Comparison of ENCODE assay signal across 13 cellular contexts in genomic region chr2:237073552-237073951, GRCh38. TPM values are rescaled to one million over a fixed set of nuclear protein-coding genes. Genes with fewer than 3 reads are reported as not detected.
DNase-seq lines count a peak whose midpoint lies in the region; ATAC-seq and TF ChIP-seq lines count a peak whose summit lies in the region.
"Had no signal": no experiment of that assay in that cellular context is flagged by ENCODE, and none has a peak within 500 bp of the region (broad histone marks: within the 10 kb centered on the region; RNA-seq: fewer than 3 reads in every experiment).

No MANE protein-coding gene starts in this region.

- H3K4me3 ChIP-seq in ascending aorta, result no peak overlapping the region
- H3K4me3 ChIP-seq: prostate gland had no signal

- peak; percentile 70 for DNase-seq in ELR (ENCODE audit: low read depth)
- DNase-seq in ascending aorta (ENCODE audit: low spot score in 2 of 2), result no peak
- DNase-seq in foreskin keratinocyte, result peak in 1 of 2 donors; percentile 80
- no peak for DNase-seq in omental fat pad (ENCODE audit: low spot score)
- DNase-seq in Ammon's horn (ENCODE audit: low spot score), result no peak
- DNase-seq in NK-92 (lab: John Stamatoyannopoulos, UW; ENCODE audit: unreplicated experiment), result no peak
- DNase-seq: activated naive CD4-positive, alpha-beta T cell treated with anti-CD3 and anti-CD28 coated beads, Interleukin-2, amount 50 U/mL, for 16 hours; CD4-positive, alpha-beta T cell; NCI-H345; T1000 had no signal

- H3K27me3 ChIP-seq in ascending aorta (no peaks in the 10 kb centered on the region), foreskin keratinocyte (no peaks in the 10 kb centered on the region)

- H3K36me3 ChIP-seq in ascending aorta, result no peaks in the 10 kb centered on the region
- H3K36me3 ChIP-seq: prostate gland had no signal

- H3K4me1 ChIP-seq in ascending aorta, result peaks cover 0 to 13% of the 10 kb centered on the region in 2 donors
- H3K4me1 ChIP-seq in foreskin keratinocyte, result no peaks in the 10 kb centered on the region
- H3K4me1 ChIP-seq: prostate gland had no signal

- intact Hi-C loops in ascending aorta (cut with DNase I), result loop anchor here (10.0 kb wide), 1 partner anchor 1299 kb away; no protein-coding TSS in a partner anchor

- ATAC-seq in foreskin keratinocyte (peak; percentile 44), omental fat pad (ENCODE audit: low FRiP score) (peak; percentile 63), HG02981 (IDR thresholded peaks at IDR 0.05; ENCODE audit: unreplicated experiment) (no peak), HG03520 (IDR thresholded peaks at IDR 0.05; ENCODE audit: unreplicated experiment) (no peak)

- no peaks in the 10 kb centered on the region for H3K9me3 ChIP-seq in ascending aorta
- H3K9me3 ChIP-seq: prostate gland had no signal

- TF ChIP-seq CTCF in ascending aorta (IDR thresholded peaks at IDR 0.05) (no peak), foreskin keratinocyte (conservative IDR thresholded peaks at IDR 0.05) (no peak), omental fat pad (IDR thresholded peaks at IDR 0.05) (no peak)

- H3K27ac ChIP-seq in ascending aorta (peak overlapping the region; percentile 60 to 70), foreskin keratinocyte (no peak overlapping the region)
- H3K27ac ChIP-seq: prostate gland had no signal

RNA-seq across cellular contexts. Expression of gene COPS8, which starts 12.1 kb away (rescaled TPM):
- 16.4 TPM for total RNA-seq in ascending aorta
- total RNA-seq in foreskin keratinocyte, result 94.8 and 102 TPM in 2 replicates
- 74.3 and 91.3 TPM in 2 replicates for polyA plus RNA-seq in foreskin keratinocyte
- total RNA-seq in omental fat pad, result 100 to 1,000 TPM in 1 of 4 donors, 10 to 100 TPM in 3; 76.4 to 105 (median 90.5) TPM

Comparison
In these comparisons a context has a peak if more than half of its experiments do, and no peak if none do; other contexts are left out.
1. ATAC-seq: peak in foreskin keratinocyte (single experiment) and omental fat pad (single experiment); none in HG02981 (single experiment) and HG03520 (single experiment).